In the genomic region with DNA sequence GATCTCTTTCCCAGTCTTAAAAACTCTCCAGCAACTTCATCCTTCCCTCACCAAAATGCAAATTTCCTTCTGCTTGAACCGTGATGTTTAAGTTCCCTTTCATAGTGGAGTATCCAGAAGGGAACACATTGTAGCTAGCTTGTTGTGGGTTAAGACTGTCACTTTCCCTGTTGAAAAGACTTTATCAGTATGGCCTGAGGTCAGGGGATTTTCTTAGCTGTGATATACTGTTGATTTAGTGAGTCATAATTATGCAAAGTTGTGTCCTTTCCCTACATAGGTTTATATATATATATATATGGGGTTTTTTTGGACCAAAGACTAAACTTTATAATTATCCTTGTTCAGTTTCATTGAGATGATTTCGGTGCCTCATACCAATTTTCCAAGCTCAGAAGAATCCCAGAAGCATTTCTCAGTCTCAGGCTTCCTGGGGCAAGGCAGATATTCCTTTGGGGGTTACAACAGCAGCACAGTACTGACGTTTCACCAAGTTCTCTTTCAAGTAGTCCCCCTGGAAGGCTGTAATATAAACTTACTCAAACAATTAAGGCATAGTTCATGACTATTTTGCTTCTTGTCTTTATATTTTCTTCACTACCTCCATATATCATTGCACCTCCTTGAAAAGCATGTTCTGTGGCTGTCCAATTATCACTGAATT, we compare ENCODE assay signal across 12 cellular contexts. TPM values are rescaled to one million over a fixed set of nuclear protein-coding genes. Genes with fewer than 3 reads are reported as not detected.
DNase-seq lines count a peak whose midpoint lies in the region; ATAC-seq and TF ChIP-seq lines count a peak whose summit lies in the region.
"Had no signal": no experiment of that assay in that cellular context is flagged by ENCODE, and none has a peak within 500 bp of the region (broad histone marks: within the 10 kb centered on the region; RNA-seq: fewer than 3 reads in every experiment).

No MANE protein-coding gene starts in this region.

- H3K9me3 Mint-ChIP-seq in central memory CD8-positive, alpha-beta T cell: no peaks in the 10 kb centered on the region
- no peaks in the 10 kb centered on the region for H3K9me3 Mint-ChIP-seq in progenitor cell of endocrine pancreas (ENCODE audit: low read depth)

- H3K4me3 ChIP-seq in effector memory CD4-positive, alpha-beta T cell (ENCODE audit: insufficient read depth, low read depth, low read length, poor library complexity, severe bottlenecking): no peak overlapping the region
- H3K4me3 ChIP-seq: lung, spleen had no signal

- no peaks in the 10 kb centered on the region for H3K9me3 ChIP-seq in effector memory CD4-positive, alpha-beta T cell (ENCODE audit: control insufficient read depth, low read length)
- H3K9me3 ChIP-seq: spleen had no signal

- no peaks in the 10 kb centered on the region for H3K27me3 Mint-ChIP-seq in central memory CD8-positive, alpha-beta T cell
- no peaks in the 10 kb centered on the region for H3K27me3 Mint-ChIP-seq in progenitor cell of endocrine pancreas

- in situ Hi-C loops in GM13977 (cut with MboI; ENCODE audit: low pct_unique_long_range_greater_than_20kb, low sequenced_read_pairs, unreplicated experiment): no loop called here

- DNase-seq in GM13977 (ENCODE audit: low spot score) (peak; percentile 28), OCI-M1 (lab: John Stamatoyannopoulos, UW) (peak; percentile 29), progenitor cell of endocrine pancreas (ENCODE audit: low spot score, unreplicated experiment) (no peak), DMS153 treated with DMSO at 0.1 percent for 48 hours (lab: John Stamatoyannopoulos, UW; ENCODE audit: unreplicated experiment) (no peak), AG08396 (ENCODE audit: low spot score) (no peak)
- DNase-seq in central memory CD8-positive, alpha-beta T cell (ENCODE audit: low spot score in 2 of 2): no peak
- no peak for DNase-seq in effector memory CD4-positive, alpha-beta T cell
- no peak for DNase-seq in effector CD4-positive, alpha-beta T cell
- DNase-seq: spleen, substantia nigra had no signal

- TF ChIP-seq CTCF in GM13977 (IDR thresholded peaks at IDR 0.05; ENCODE audit: extremely low read depth, insufficient read depth, missing control alignments): no peak
- TF ChIP-seq CTCF in progenitor cell of endocrine pancreas (IDR thresholded peaks at IDR 0.05; ENCODE audit: unreplicated experiment): no peak

- no peak overlapping the region for H3K27ac ChIP-seq in effector memory CD4-positive, alpha-beta T cell (ENCODE audit: insufficient read depth, low read length, poor library complexity, severe bottlenecking)
- H3K27ac ChIP-seq: epithelial cell of prostate, spleen had no signal

- H3K27me3 ChIP-seq in effector memory CD4-positive, alpha-beta T cell (replicated peaks; ENCODE audit: control insufficient read depth, insufficient read depth, low read length, poor library complexity, severe bottlenecking): no peaks in the 10 kb centered on the region
- H3K27me3 ChIP-seq: spleen had no signal

- H3K4me1 Mint-ChIP-seq in central memory CD8-positive, alpha-beta T cell: peaks cover 13% of the 10 kb centered on the region
- H3K4me1 Mint-ChIP-seq in progenitor cell of endocrine pancreas (ENCODE audit: low read depth): peaks cover 6% of the 10 kb centered on the region

- peaks cover 33% of the 10 kb centered on the region for H3K36me3 Mint-ChIP-seq in central memory CD8-positive, alpha-beta T cell (ENCODE audit: insufficient read depth)
- H3K36me3 Mint-ChIP-seq in progenitor cell of endocrine pancreas (ENCODE audit: insufficient read depth): peaks cover 3% of the 10 kb centered on the region

- H3K36me3 ChIP-seq in effector memory CD4-positive, alpha-beta T cell (ENCODE audit: control insufficient read depth, insufficient read depth, low read length): no peaks in the 10 kb centered on the region

- no peak overlapping the region for H3K27ac Mint-ChIP-seq in central memory CD8-positive, alpha-beta T cell (ENCODE audit: low read depth)
- peak overlapping the region; percentile 38 for H3K27ac Mint-ChIP-seq in progenitor cell of endocrine pancreas

- peak; percentile 49 for ATAC-seq in central memory CD8-positive, alpha-beta T cell (replicated peaks; ENCODE audit: extremely low read depth, poor library complexity, severe bottlenecking)

- no peak overlapping the region for H3K4me3 Mint-ChIP-seq in central memory CD8-positive, alpha-beta T cell
- H3K4me3 Mint-ChIP-seq in progenitor cell of endocrine pancreas (ENCODE audit: low read depth): no peak overlapping the region

- no peaks in the 10 kb centered on the region for H3K4me1 ChIP-seq in effector memory CD4-positive, alpha-beta T cell (ENCODE audit: control insufficient read depth, insufficient read depth, low read length, poor library complexity, severe bottlenecking)
- H3K4me1 ChIP-seq: spleen had no signal

RNA-seq across cellular contexts. Expression of a gene that starts 35.7 kb away (rescaled TPM):
- 82.3 and 88.6 TPM in 2 replicates for total RNA-seq in progenitor cell of endocrine pancreas

RNA-seq across cellular contexts. Expression of a gene that starts 44.9 kb away (rescaled TPM):
- total RNA-seq in progenitor cell of endocrine pancreas: 18.8 and 20.9 TPM in 2 replicates

Comparison
In these comparisons a context has a peak if more than half of its experiments do, and no peak if none do; other contexts are left out.
1. DNase-seq: peak in GM13977 (single experiment) and OCI-M1 (single experiment); none in central memory CD8-positive, alpha-beta T cell (0 of 2), progenitor cell of endocrine pancreas (single experiment), effector memory CD4-positive, alpha-beta T cell (0 of 3), DMS153 treated with DMSO at 0.1 percent for 48 hours (single experiment), effector CD4-positive, alpha-beta T cell (single experiment) and AG08396 (single experiment).